In genomic region chr4:142142403-142142802, GRCh38 we compare ENCODE assay signal across 22 cellular contexts.
DNase-seq lines count a peak whose midpoint lies in the region; ATAC-seq and TF ChIP-seq lines count a peak whose summit lies in the region.
"Had no signal": no experiment of that assay in that cellular context is flagged by ENCODE, and none has a peak within 500 bp of the region (broad histone marks: within the 10 kb centered on the region; RNA-seq: fewer than 3 reads in every experiment).

No MANE protein-coding gene starts in this region.

- H3K9me3 Mint-ChIP-seq in activated naive CD4-positive, alpha-beta T cell treated with anti-CD3 and anti-CD28 coated beads, Interleukin-2, amount 50 U/mL, for 72 hours: no peaks in the 10 kb centered on the region
- H3K9me3 Mint-ChIP-seq in activated CD8-positive, alpha-beta T cell treated with anti-CD3 and anti-CD28 coated beads for 36 hours: peaks cover 5% of the 10 kb centered on the region
- peaks cover 6% of the 10 kb centered on the region for H3K9me3 Mint-ChIP-seq in mesothelial cell of epicardium
- H3K9me3 Mint-ChIP-seq: effector memory CD8-positive, alpha-beta T cell; stimulated activated naive B cell treated with anti-CD40 and anti-IgM and Interleukin-4, amounts not matched to agents 10 μg/mL and 1 μg/mL and 100 μg/mL, for 72 hours had no signal

- peak overlapping the region; percentile 33 to 85 for H3K27ac Mint-ChIP-seq in activated naive CD4-positive, alpha-beta T cell treated with anti-CD3 and anti-CD28 coated beads, Interleukin-2, amount 50 U/mL, for 72 hours
- H3K27ac Mint-ChIP-seq in activated CD8-positive, alpha-beta T cell treated with anti-CD3 and anti-CD28 coated beads for 36 hours: peak overlapping the region; percentile 44
- peak overlapping the region; percentile 19 for H3K27ac Mint-ChIP-seq in mesothelial cell of epicardium
- H3K27ac Mint-ChIP-seq: stimulated activated naive B cell treated with anti-CD40 and anti-IgM and Interleukin-4, amounts not matched to agents 10 μg/mL and 1 μg/mL and 100 μg/mL, for 72 hours had no signal

- peaks cover 11% of the 10 kb centered on the region for H3K4me1 Mint-ChIP-seq in activated CD8-positive, alpha-beta T cell treated with anti-CD3 and anti-CD28 coated beads for 36 hours (ENCODE audit: low read depth)
- H3K4me1 Mint-ChIP-seq in mesothelial cell of epicardium: peaks cover 34% of the 10 kb centered on the region
- H3K4me1 Mint-ChIP-seq: stimulated activated naive B cell treated with anti-CD40 and anti-IgM and Interleukin-4, amounts not matched to agents 10 μg/mL and 1 μg/mL and 100 μg/mL, for 72 hours had no signal

- no peak for DNase-seq in activated naive CD4-positive, alpha-beta T cell treated with anti-CD3 and anti-CD28 coated beads, Interleukin-2, amount 50 U/mL, for 72 hours (ENCODE audit: low spot score in 2 of 2)
- DNase-seq in activated naive CD4-positive, alpha-beta T cell treated with anti-CD3 and anti-CD28 coated beads, Interleukin-2, amount 50 U/mL, for 16 hours: no peak
- DNase-seq in ELR (ENCODE audit: low read depth): peak; percentile 4
- no peak for DNase-seq in activated CD8-positive, alpha-beta T cell treated with anti-CD3 and anti-CD28 coated beads for 36 hours
- no peak for DNase-seq in mesothelial cell of epicardium (ENCODE audit: low spot score in 2 of 2, unreplicated experiment in 2 of 2)
- no peak for DNase-seq in activated CD4-positive, CD25-positive, alpha-beta regulatory T cell (lab: John Stamatoyannopoulos, UW)
- DNase-seq in DMS79 treated with DMSO at 0.1 percent for 48 hours (lab: John Stamatoyannopoulos, UW): no peak
- DNase-seq in occipital lobe (lab: John Stamatoyannopoulos, UW): no peak
- DNase-seq: Caco-2; central memory CD4-positive, alpha-beta T cell; effector memory CD8-positive, alpha-beta T cell; foreskin keratinocyte; GF-D8; GOT3; head of caudate nucleus; left ventricle myocardium superior; mesendoderm; NCI-H1048; NCI-H1694; NCI-H82; stimulated activated naive B cell treated with anti-CD40 and anti-IgM and Interleukin-4, amounts not matched to agents 10 μg/mL and 1 μg/mL and 100 μg/mL, for 72 hours; upper lobe of right lung had no signal

- ATAC-seq in activated naive CD4-positive, alpha-beta T cell treated with anti-CD3 and anti-CD28 coated beads, Interleukin-2, amount 50 U/mL, for 72 hours: peak in 1 of 2 donors; percentile 62
- no peak for ATAC-seq in activated CD8-positive, alpha-beta T cell treated with anti-CD3 and anti-CD28 coated beads for 36 hours
- ATAC-seq: effector memory CD8-positive, alpha-beta T cell; foreskin keratinocyte; left ventricle myocardium superior; stimulated activated naive B cell treated with anti-CD40 and anti-IgM and Interleukin-4, amounts not matched to agents 10 μg/mL and 1 μg/mL and 100 μg/mL, for 72 hours; upper lobe of right lung had no signal

- no peaks in the 10 kb centered on the region for H3K27me3 Mint-ChIP-seq in activated CD8-positive, alpha-beta T cell treated with anti-CD3 and anti-CD28 coated beads for 36 hours
- no peaks in the 10 kb centered on the region for H3K27me3 Mint-ChIP-seq in mesothelial cell of epicardium (ENCODE audit: low read depth)
- H3K27me3 Mint-ChIP-seq: effector memory CD8-positive, alpha-beta T cell; stimulated activated naive B cell treated with anti-CD40 and anti-IgM and Interleukin-4, amounts not matched to agents 10 μg/mL and 1 μg/mL and 100 μg/mL, for 72 hours had no signal

- CTCF ChIA-PET in activated CD8-positive, alpha-beta T cell treated with anti-CD3 and anti-CD28 coated beads for 36 hours (lab: Charles Lee): no interaction called here

- intact Hi-C loops in activated CD8-positive, alpha-beta T cell treated with anti-CD3 and anti-CD28 coated beads for 36 hours (cut with micrococcal nuclease): no loop called here

- POLR2A ChIA-PET in activated CD8-positive, alpha-beta T cell treated with anti-CD3 and anti-CD28 coated beads for 36 hours (lab: Charles Lee): no interaction called here

- no peak for TF ChIP-seq CTCF in activated CD8-positive, alpha-beta T cell treated with anti-CD3 and anti-CD28 coated beads for 36 hours (IDR thresholded peaks at IDR 0.05)
- TF ChIP-seq CTCF in mesothelial cell of epicardium (IDR thresholded peaks at IDR 0.05; ENCODE audit: unreplicated experiment): no peak

- peaks cover 32 to 40% of the 10 kb centered on the region in 2 donors for H3K36me3 Mint-ChIP-seq in activated naive CD4-positive, alpha-beta T cell treated with anti-CD3 and anti-CD28 coated beads, Interleukin-2, amount 50 U/mL, for 72 hours
- peaks cover 52% of the 10 kb centered on the region for H3K36me3 Mint-ChIP-seq in activated CD8-positive, alpha-beta T cell treated with anti-CD3 and anti-CD28 coated beads for 36 hours (ENCODE audit: low read depth)
- H3K36me3 Mint-ChIP-seq in mesothelial cell of epicardium: peaks cover 9% of the 10 kb centered on the region
- H3K36me3 Mint-ChIP-seq: stimulated activated naive B cell treated with anti-CD40 and anti-IgM and Interleukin-4, amounts not matched to agents 10 μg/mL and 1 μg/mL and 100 μg/mL, for 72 hours had no signal

- H3K4me3 Mint-ChIP-seq in activated CD8-positive, alpha-beta T cell treated with anti-CD3 and anti-CD28 coated beads for 36 hours: no peak overlapping the region
- H3K4me3 Mint-ChIP-seq in mesothelial cell of epicardium: no peak overlapping the region
- H3K4me3 Mint-ChIP-seq: effector memory CD8-positive, alpha-beta T cell; stimulated activated naive B cell treated with anti-CD40 and anti-IgM and Interleukin-4, amounts not matched to agents 10 μg/mL and 1 μg/mL and 100 μg/mL, for 72 hours had no signal
